In the genomic region with DNA sequence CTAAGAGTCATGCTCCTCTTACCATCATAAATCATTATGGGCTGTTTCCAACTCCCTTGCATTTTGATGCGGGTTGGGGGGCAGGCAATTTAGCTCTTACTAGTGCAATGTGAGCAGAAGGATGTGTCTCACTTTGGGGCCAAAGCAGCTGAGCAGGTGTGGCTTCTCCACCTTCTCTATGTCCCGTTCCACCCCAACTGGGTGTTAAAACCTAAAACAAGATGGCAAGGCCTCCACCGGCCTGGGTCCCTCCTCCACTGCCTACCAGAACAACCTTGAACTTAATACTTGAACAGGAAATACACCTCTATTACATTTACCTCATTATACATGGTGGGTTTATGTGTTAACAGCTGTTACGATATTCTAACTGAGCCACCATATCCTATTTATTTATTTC, we compare ENCODE assay signal across 1 cellular context.
TF ChIP-seq lines count a peak whose summit lies in the region.

No MANE protein-coding gene starts in this region.

TF ChIP-seq in H1, 55 proteins besides CTCF, POLR2A, EP300 and RAD21 (continued from another document):
- TF ChIP-seq, protein P1, sequence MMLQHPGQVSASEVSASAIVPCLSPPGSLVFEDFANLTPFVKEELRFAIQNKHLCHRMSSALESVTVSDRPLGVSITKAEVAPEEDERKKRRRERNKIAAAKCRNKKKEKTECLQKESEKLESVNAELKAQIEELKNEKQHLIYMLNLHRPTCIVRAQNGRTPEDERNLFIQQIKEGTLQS (IDR thresholded peaks at IDR 0.05; ENCODE audit: insufficient read depth, low read depth, low read length), result no peak
- no peak for TF ChIP-seq FOSL1 (IDR thresholded peaks at IDR 0.05; ENCODE audit: insufficient read depth, low read depth, low read length)
